Comparison of ENCODE assay signal across 20 cellular contexts in genomic region chr12:873954-874353, GRCh38.
DNase-seq lines count a peak whose midpoint lies in the region; ATAC-seq, FAIRE-seq and TF ChIP-seq lines count a peak whose summit lies in the region.
"Had no signal": no experiment of that assay in that cellular context is flagged by ENCODE, and none has a peak within 500 bp of the region (broad histone marks: within the 10 kb centered on the region; RNA-seq: fewer than 3 reads in every experiment).

No MANE protein-coding gene starts in this region.

- H3K36me3 ChIP-seq in Panc1 (ENCODE audit: control insufficient read depth, insufficient read depth, low read length) (peaks cover 33% of the 10 kb centered on the region), small intestine (ENCODE audit: control insufficient read depth in 2 of 2, insufficient read depth in 2 of 2, low read length in 2 of 2) (peaks cover 0 to 9% of the 10 kb centered on the region in 2 donors)

- peaks cover 24% of the 10 kb centered on the region for H3K36me3 Mint-ChIP-seq in activated CD8-positive, alpha-beta memory T cell treated with anti-CD3 and anti-CD28 coated beads, Interleukin-2, amount 10 ng/mL, durations not matched to agents 7 days and 5 days

- TF ChIP-seq CTCF in Panc1 (IDR thresholded peaks at IDR 0.05) = no peak

- no peak overlapping the region for H3K4me3 Mint-ChIP-seq in activated CD8-positive, alpha-beta memory T cell treated with anti-CD3 and anti-CD28 coated beads, Interleukin-2, amount 10 ng/mL, durations not matched to agents 7 days and 5 days
- H3K4me3 Mint-ChIP-seq: nephron progenitor cell had no signal

- H3K27ac ChIP-seq in Panc1 (ENCODE audit: low read length) (no peak overlapping the region), epithelial cell of prostate (no peak overlapping the region), small intestine (ENCODE audit: low read depth in 1 of 2, low read length in 1 of 2) (no peak overlapping the region)
- H3K27ac ChIP-seq: left ventricle myocardium inferior, sigmoid colon had no signal

- no peak for FAIRE-seq in small intestine (lab: Jason Lieb, UNC)
- FAIRE-seq: D721Med had no signal

- 57 to 77% (median 57%) methylated on average over 2 of the region's 2 CpGs for WGBS in small intestine, 3 donors

- H3K4me1 ChIP-seq in Panc1 (ENCODE audit: control insufficient read depth, insufficient read depth, low read length) = no peaks in the 10 kb centered on the region
- no peaks in the 10 kb centered on the region for H3K4me1 ChIP-seq in small intestine (ENCODE audit: control insufficient read depth in 2 of 2, insufficient read depth in 1 of 2, low read depth in 1 of 2, low read length in 1 of 2)
- H3K4me1 ChIP-seq: HAP-1, sigmoid colon had no signal

- no peaks in the 10 kb centered on the region for H3K9me3 Mint-ChIP-seq in activated CD8-positive, alpha-beta memory T cell treated with anti-CD3 and anti-CD28 coated beads, Interleukin-2, amount 10 ng/mL, durations not matched to agents 7 days and 5 days (ENCODE audit: low read depth)
- H3K9me3 Mint-ChIP-seq: nephron progenitor cell had no signal

- in situ Hi-C loops in Panc1 (cut with HindIII; ENCODE audit: low pct_unique_long_range_greater_than_20kb, low sequenced_read_pairs) = no loop called here

- H3K9me3 ChIP-seq in Panc1 (ENCODE audit: control insufficient read depth, insufficient read depth, low read depth, low read length) (no peaks in the 10 kb centered on the region), small intestine (ENCODE audit: control insufficient read depth, low read depth) (no peaks in the 10 kb centered on the region)
- H3K9me3 ChIP-seq: HAP-1, left ventricle myocardium inferior, sigmoid colon had no signal

- H3K27me3 Mint-ChIP-seq in activated CD8-positive, alpha-beta memory T cell treated with anti-CD3 and anti-CD28 coated beads, Interleukin-2, amount 10 ng/mL, durations not matched to agents 7 days and 5 days = no peaks in the 10 kb centered on the region

- CTCF ChIA-PET in activated CD8-positive, alpha-beta memory T cell treated with anti-CD3 and anti-CD28 coated beads, Interleukin-2, amount 10 ng/mL, durations not matched to agents 7 days and 5 days (lab: Charles Lee) = interaction anchor here (0.9 to 1.7 kb wide), 6 partner anchors 12 to 327 kb away, joined by 3 to 5 read pairs (median 3); partner anchors contain the start of gene RAD52
- CTCF ChIA-PET in Panc1 (lab: Charles Lee) = no interaction called here

- BruUV-seq in Panc1 (replicated peaks; lab: Mats Ljungman, UMichigan) = TSS peak; percentile 1

- H3K4me1 Mint-ChIP-seq in activated CD8-positive, alpha-beta memory T cell treated with anti-CD3 and anti-CD28 coated beads, Interleukin-2, amount 10 ng/mL, durations not matched to agents 7 days and 5 days = peaks cover 12% of the 10 kb centered on the region
- H3K4me1 Mint-ChIP-seq: nephron progenitor cell had no signal

- no peak overlapping the region for H3K27ac Mint-ChIP-seq in activated CD8-positive, alpha-beta memory T cell treated with anti-CD3 and anti-CD28 coated beads, Interleukin-2, amount 10 ng/mL, durations not matched to agents 7 days and 5 days
- H3K27ac Mint-ChIP-seq: nephron progenitor cell had no signal

- no peak for DNase-seq in activated CD8-positive, alpha-beta memory T cell treated with anti-CD3 and anti-CD28 coated beads, Interleukin-2, amount 10 ng/mL, durations not matched to agents 7 days and 5 days
- DNase-seq in activated CD8-positive, alpha-beta memory T cell treated with anti-CD3 and anti-CD28 coated beads, Interleukin-2, amount 50 U/mL, for 48 hours = no peak
- DNase-seq in Panc1 (ENCODE audit: low read depth, low spot score) = no peak
- peak; percentile 27 for DNase-seq in epithelial cell of prostate (ENCODE audit: low read depth, low spot score)
- DNase-seq in small intestine = peak; percentile 36
- no peak for DNase-seq in hepatic stellate cell (ENCODE audit: low spot score)
- DNase-seq in HuH-7.5 (ENCODE audit: low spot score) = no peak
- DNase-seq: activated CD8-positive, alpha-beta memory T cell treated with anti-CD3 and anti-CD28 coated beads, Interleukin-2, amount 50 U/mL, for 4 hours; amniotic stem cell; hippocampal formation; KBM-7; left ventricle myocardium inferior; NCI-H146; NCI-H510A treated with DMSO at 0.1 percent for 48 hours; nephron progenitor cell; sigmoid colon; stimulated activated naive CD4-positive, alpha-beta T cell had no signal

- H3K27me3 ChIP-seq in Panc1 (ENCODE audit: control insufficient read depth, insufficient read depth, low read length) (no peaks in the 10 kb centered on the region), small intestine (ENCODE audit: control insufficient read depth in 2 of 2, insufficient read depth in 2 of 2, low read length in 2 of 2) (no peaks in the 10 kb centered on the region)
- H3K27me3 ChIP-seq: sigmoid colon had no signal

- H3K4me3 ChIP-seq in Panc1 (ENCODE audit: low read depth in 2 of 2, low read length in 2 of 2) = no peak overlapping the region
- H3K4me3 ChIP-seq in small intestine (ENCODE audit: low read depth in 1 of 2, low read length in 2 of 2) = no peak overlapping the region
- H3K4me3 ChIP-seq: HAP-1, left ventricle myocardium inferior, sigmoid colon had no signal

- intact Hi-C loops in Panc1 (cut with micrococcal nuclease; ENCODE audit: unreplicated experiment) = no loop called here

- POLR2A ChIA-PET in Panc1 (lab: Charles Lee) = interaction anchor here (0.7 kb wide), 1 partner anchor 312 kb away, joined by 4 read pairs; no protein-coding TSS in a partner anchor

- ATAC-seq in activated CD8-positive, alpha-beta memory T cell treated with anti-CD3 and anti-CD28 coated beads, Interleukin-2, amount 10 ng/mL, durations not matched to agents 7 days and 5 days = peak; percentile 53
- ATAC-seq in Panc1 (no peak), GM21723 (IDR thresholded peaks at IDR 0.05; ENCODE audit: unreplicated experiment) (no peak)

Comparison
In these comparisons a context has a peak if more than half of its experiments do, and no peak if none do; other contexts are left out.
1. DNase-seq: peak in epithelial cell of prostate (single experiment) and small intestine (single experiment); none in activated CD8-positive, alpha-beta memory T cell treated with anti-CD3 and anti-CD28 coated beads, Interleukin-2, amount 10 ng/mL, durations not matched to agents 7 days and 5 days (single experiment), activated CD8-positive, alpha-beta memory T cell treated with anti-CD3 and anti-CD28 coated beads, Interleukin-2, amount 50 U/mL, for 48 hours (single experiment), Panc1 (single experiment), hepatic stellate cell (single experiment) and HuH-7.5 (single experiment).